12 cellular contexts compared by ENCODE assay signal in the genomic region with DNA sequence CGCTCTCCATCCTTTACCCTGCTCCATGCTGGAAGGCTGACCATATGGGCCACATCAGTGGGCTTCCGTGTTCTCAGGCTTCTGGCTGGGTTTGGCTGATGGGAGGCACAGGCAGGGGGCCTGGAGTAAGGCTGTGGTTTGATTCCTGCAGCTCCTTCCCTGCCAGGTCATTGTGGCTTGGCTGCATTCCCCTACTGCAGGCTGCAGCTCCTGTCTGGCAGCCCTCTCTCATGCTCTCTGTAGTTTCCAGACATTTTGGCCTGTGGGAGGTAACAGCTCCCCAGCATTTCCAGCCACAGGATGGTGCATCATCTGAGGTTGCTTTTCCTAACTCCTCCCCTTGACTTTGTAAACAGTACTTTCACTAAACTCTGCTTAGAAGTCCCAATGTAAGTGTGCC.
DNase-seq lines count a peak whose midpoint lies in the region; FAIRE-seq and TF ChIP-seq lines count a peak whose summit lies in the region.
"Had no signal": no experiment of that assay in that cellular context is flagged by ENCODE, and none has a peak within 500 bp of the region (broad histone marks: within the 10 kb centered on the region; RNA-seq: fewer than 3 reads in every experiment).

No MANE protein-coding gene starts in this region.

- H3K4me3 ChIP-seq in AG09309 (ENCODE audit: control insufficient read depth, low read depth, low read length), result no peak overlapping the region
- H3K4me3 ChIP-seq: stomach had no signal

- no peak for TF ChIP-seq CTCF in AG09309 (IDR thresholded peaks at IDR 0.05; ENCODE audit: control insufficient read depth, insufficient read depth, low read depth, low read length, missing control alignments)

- FAIRE-seq in frontal cortex (lab: Jason Lieb, UNC), result no peak

- intact Hi-C loops in posterior cingulate gyrus (cut with DNase I), result no loop called here

- peak; percentile 52 for DNase-seq in AG09309 (ENCODE audit: low read depth)
- peak; percentile 14 for DNase-seq in HK-2 (ENCODE audit: unreplicated experiment)
- DNase-seq in amniotic epithelial cell (ENCODE audit: low read depth), result peak; percentile 87
- DNase-seq in iris pigment epithelial cell (ENCODE audit: low read depth), result peak; percentile 86
- DNase-seq in SKM-1 treated with dmso at 0.1 percent for 144 hours (lab: John Stamatoyannopoulos, UW; ENCODE audit: unreplicated experiment), result no peak
- DNase-seq in SHP77 treated with DMSO at 0.1 percent for 48 hours (lab: John Stamatoyannopoulos, UW), result no peak
- no peak for DNase-seq in frontal cortex (ENCODE audit: low spot score in 2 of 2)
- DNase-seq in posterior cingulate gyrus, result no peak
- DNase-seq: CD8-positive, alpha-beta T cell; NCI-H510A treated with DMSO at 0.1 percent for 48 hours; stomach; T-helper 17 cell had no signal

Comparison
In these comparisons a context has a peak if more than half of its experiments do, and no peak if none do; other contexts are left out.
1. DNase-seq: peak in AG09309 (single experiment), HK-2 (single experiment), amniotic epithelial cell (single experiment) and iris pigment epithelial cell (single experiment); none in SKM-1 treated with dmso at 0.1 percent for 144 hours (single experiment), SHP77 treated with DMSO at 0.1 percent for 48 hours (single experiment), frontal cortex (0 of 2) and posterior cingulate gyrus (0 of 10).